Comparison of ENCODE assay signal across 8 cellular contexts in the genomic region with DNA sequence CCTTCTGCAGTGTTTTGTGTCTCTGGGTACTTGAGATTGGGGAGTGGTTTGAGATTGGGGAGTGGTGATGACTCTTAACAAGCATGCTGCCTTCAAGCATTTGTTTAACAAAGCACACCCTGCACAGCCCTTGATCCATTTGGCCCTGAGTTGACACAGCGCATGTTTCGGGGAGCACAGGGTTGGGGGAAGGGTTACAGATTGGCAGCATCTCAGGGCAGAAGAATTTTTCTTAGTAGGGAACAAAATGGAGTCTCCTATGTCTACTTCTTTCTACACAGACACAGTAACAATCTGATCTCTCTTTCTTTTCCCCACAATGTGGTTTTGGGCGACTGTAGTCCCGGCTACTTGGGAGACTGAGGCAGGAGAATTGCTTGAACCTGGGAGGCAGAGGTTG. TPM values are rescaled to one million over a fixed set of nuclear protein-coding genes. Genes with fewer than 3 reads are reported as not detected.
DNase-seq lines count a peak whose midpoint lies in the region; ATAC-seq, FAIRE-seq and TF ChIP-seq lines count a peak whose summit lies in the region.
"Not testable (repeated sequence)": the region's sequence is repeated elsewhere in the genome, so short reads cannot be mapped to it uniquely, and the experiment has no call there.

No MANE protein-coding gene starts in this region.

- CTCF ChIA-PET in A549 (lab: Yijun Ruan, JAX); WTC11 (lab: Charles Lee): not testable (repeated sequence)

- H3K27ac ChIP-seq in A549; HUES6 (ENCODE audit: low read depth, low read length); colonic mucosa; left lung: not testable (repeated sequence)

- not testable (repeated sequence) for H3K4me3 ChIP-seq in A549; HUES6 (ENCODE audit: low read depth, low read length); colonic mucosa; left lung

- H3K4me2 ChIP-seq in A549: not testable (repeated sequence)

- ATAC-seq in A549 (peak in 1 of 2 experiments; percentile 48; a peak in 3 of 6 replicates), WTC11 (peak; percentile 38), esophagus mucosa (peak; percentile 52), left lung (peak; percentile 51)

- not testable (repeated sequence) for DNase-seq in A549 (ENCODE audit: low read depth in 1 of 2, low spot score in 1 of 2); HFFc6; WTC11 (ENCODE audit: low spot score); left lung; neural crest cell (ENCODE audit: low read depth, low spot score)
- DNase-seq in colonic mucosa: peak; percentile 5

- peak overlapping the region; percentile 48 for H3K9ac ChIP-seq in HUES6 (ENCODE audit: low read length)
- H3K9ac ChIP-seq in colonic mucosa (ENCODE audit: low read depth in 2 of 2, low read length in 2 of 2): not testable (repeated sequence)

- H3K9me3 ChIP-seq in A549; HUES6 (ENCODE audit: control insufficient read depth, insufficient read depth, low read depth, low read length); colonic mucosa; left lung: not testable (repeated sequence)

- not testable (repeated sequence) for H3K9me3 Mint-ChIP-seq in HFFc6, WTC11, neural crest cell

- not testable (repeated sequence) for FAIRE-seq in A549 (lab: Jason Lieb, UNC)

- H3K36me3 Mint-ChIP-seq in HFFc6 (ENCODE audit: low read depth); WTC11; neural crest cell (ENCODE audit: low read depth): not testable (repeated sequence)

- POLR2A ChIA-PET in A549 (lab: Yijun Ruan, JAX); WTC11 (lab: Charles Lee): not testable (repeated sequence)

- not testable (repeated sequence) for H3K27me3 ChIP-seq in HUES6 (ENCODE audit: control insufficient read depth, insufficient read depth, low read length); colonic mucosa; left lung

- H3K4me1 Mint-ChIP-seq in HFFc6 (ENCODE audit: low read depth) (peaks cover 17% of the 10 kb centered on the region), WTC11 (peaks cover 35% of the 10 kb centered on the region), neural crest cell (peaks cover 36% of the 10 kb centered on the region)

- TF ChIP-seq CTCF in A549 (IDR thresholded peaks at IDR 0.05); HFFc6 (IDR thresholded peaks at IDR 0.05); WTC11 (IDR thresholded peaks at IDR 0.05); colonic mucosa (IDR thresholded peaks at IDR 0.05); left lung (IDR thresholded peaks at IDR 0.05); neural crest cell (conservative IDR thresholded peaks at IDR 0.05): not testable (repeated sequence)

- H3K27ac Mint-ChIP-seq in HFFc6 (peak overlapping the region; percentile 59; the same call in 1 of the 2 replicates), neural crest cell (ENCODE audit: unreplicated experiment) (peak overlapping the region; percentile 62)
- H3K27ac Mint-ChIP-seq in WTC11: not testable (repeated sequence)

- TF ChIP-seq RAD21 in A549 (conservative IDR thresholded peaks at IDR 0.05 in 1 of 2, IDR thresholded peaks at IDR 0.05 in 1 of 2): not testable (repeated sequence)

- H3K4me1 ChIP-seq in A549: peaks cover 11% of the 10 kb centered on the region; the same call in 1 of the 3 replicates
- peaks cover 25% of the 10 kb centered on the region for H3K4me1 ChIP-seq in HUES6 (ENCODE audit: control insufficient read depth, insufficient read depth, low read length)
- not testable (repeated sequence) for H3K4me1 ChIP-seq in colonic mucosa
- H3K4me1 ChIP-seq in left lung: peaks cover 12 to 16% of the 10 kb centered on the region in 2 donors

- WGBS in A549 (ENCODE audit: missing lambda C conversion rate): 95% methylated on average over 2 of the region's 4 CpGs

- intact Hi-C loops in colonic mucosa (cut with DNase I); left lung (cut with DNase I): not testable (repeated sequence)

- not testable (repeated sequence) for H3K4me3 Mint-ChIP-seq in HFFc6
- H3K4me3 Mint-ChIP-seq in WTC11 (peak overlapping the region; percentile 45), neural crest cell (peak overlapping the region; percentile 57)

- H3K27me3 Mint-ChIP-seq in HFFc6 (ENCODE audit: insufficient read depth); neural crest cell (ENCODE audit: low read depth): not testable (repeated sequence)
- H3K27me3 Mint-ChIP-seq in WTC11 (ENCODE audit: low read depth): peaks cover 22% of the 10 kb centered on the region

- not testable (repeated sequence) for TF ChIP-seq EP300 in A549 (IDR thresholded peaks at IDR 0.05)

- not testable (repeated sequence) for H3K36me3 ChIP-seq in HUES6 (ENCODE audit: control insufficient read depth, insufficient read depth, low read length); colonic mucosa; left lung

- TF ChIP-seq POLR2A in A549 (IDR thresholded peaks at IDR 0.05; ENCODE audit: low read length): not testable (repeated sequence)

TF ChIP-seq in A549, 52 proteins besides CTCF, POLR2A, EP300 and RAD21:
- TF ChIP-seq ZNF302 (CRISPR knock-in tag; IDR thresholded peaks at IDR 0.05) (0 out of 2 replicates have a peak, but pooled peaks have one; percentile 45), EHF (CRISPR knock-in tag; IDR thresholded peaks at IDR 0.05) (0 out of 2 replicates have a peak, but pooled peaks have one; percentile 24), ZSCAN20 (CRISPR knock-in tag; IDR thresholded peaks at IDR 0.05) (0 out of 2 replicates have a peak, but pooled peaks have one; percentile 55)

RNA-seq across cellular contexts. Expression of gene RNF24, which starts 19.3 kb away (rescaled TPM):
- 8.6 and 12.9 TPM in 2 replicates for polyA plus RNA-seq in A549 (2011; rRNA removed)
- polyA plus RNA-seq in A549 (2012; cell fraction: cytosol; rRNA removed): 2.8 and 3.6 TPM in 2 replicates
- polyA plus RNA-seq in A549 (2012; cell fraction: nucleus; rRNA removed): 2.0 and 3.6 TPM in 2 replicates
- polyA plus RNA-seq in A549 (2017; fragmentation: RNase III; extraction: RNeasy Plus Mini Kit Qiagen cat#74134 plus additional on column Dnase treatment): 8.2 to 9.4 TPM (median 8.8 TPM) in 3 replicates
- 9.1 and 9.9 TPM in 2 replicates for polyA minus RNA-seq in A549 (2011; rRNA and poly(A)+ RNA removed)
- total RNA-seq in HFFc6 (2021; fragmentation: NEBNext Ultra II Directional; extraction: Animal tissue kit (Norgen Biotek cat#: 25700)): 10 to 100 TPM; 21.3 to 26.6 (median 24.7) TPM
- 11.0 to 12.5 TPM (median 11.7 TPM) in 3 replicates for total RNA-seq in WTC11 (2021)
- 10 to 100 TPM in 1 of 2 donors, 1 to 10 TPM in 1; 4.2 to 13.4 TPM for total RNA-seq in colonic mucosa
- 8.3 TPM for total RNA-seq in esophagus mucosa
- 10 to 100 TPM; 27.4 to 46.2 TPM for total RNA-seq in left lung
- 34.9 and 35.1 TPM in 2 replicates for total RNA-seq in neural crest cell
